Comparison of ENCODE assay signal across 9 cellular contexts in the genomic region with DNA sequence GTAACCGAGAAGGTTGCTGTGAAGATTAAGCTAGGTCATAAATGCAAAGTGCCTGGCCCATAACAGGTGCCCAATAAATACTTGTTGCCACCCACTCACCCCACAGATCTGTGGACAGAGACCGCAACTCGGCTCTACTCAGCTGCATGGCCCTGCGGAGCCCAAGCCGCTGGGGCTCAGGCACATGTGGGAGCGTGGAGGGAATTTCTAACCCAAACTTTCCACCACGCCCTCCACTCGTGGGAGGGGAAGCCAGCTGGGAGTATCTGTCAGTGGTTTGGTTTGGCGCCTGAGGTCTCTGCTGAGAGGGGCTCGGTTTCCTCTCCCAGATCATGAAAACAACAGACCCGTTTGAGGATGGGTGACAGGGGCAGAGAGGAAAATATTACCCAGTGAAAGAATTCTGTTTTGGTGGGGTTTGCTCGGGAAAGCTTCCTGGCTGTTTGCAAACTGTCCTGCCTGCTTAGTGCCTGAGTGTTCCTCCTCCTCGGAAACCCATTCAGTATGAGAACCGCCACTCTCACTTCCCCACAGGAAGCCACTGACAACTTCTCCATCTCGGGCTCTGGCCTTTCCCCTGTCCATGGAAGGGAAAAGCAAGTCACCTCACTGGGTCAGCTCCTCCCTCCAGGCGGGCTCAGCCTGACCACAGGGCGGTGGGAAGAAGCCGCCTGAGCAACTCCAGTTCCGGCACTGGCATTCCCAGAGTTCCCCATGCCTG.
A peak's percentile ranks its signal among the peaks of the same experiment; 100 is the strongest.
DNase-seq lines count a peak whose midpoint lies in the region; ATAC-seq, FAIRE-seq and TF ChIP-seq lines count a peak whose summit lies in the region.
"Had no signal": no experiment of that assay in that cellular context is flagged by ENCODE, and none has a peak within 500 bp of the region (broad histone marks: within the 10 kb centered on the region; RNA-seq: fewer than 3 reads in every experiment).

No MANE protein-coding gene starts in this region.

- SMC1A ChIA-PET in GM12878 (lab: Charles Lee; ENCODE audit: uncharacterized antibody, unreplicated experiment): interaction anchor here (0.7 to 18.5 kb wide), 22 partner anchors 8 to 133 kb away, joined by 3 to 323 read pairs (median 8); no protein-coding TSS in a partner anchor

- H3K27ac Mint-ChIP-seq in T-helper 1 cell treated with Interleukin-12 subunit alpha and Interleukin-12 subunit beta and Interleukin-4 antibody, amounts not matched to agents 30 μg/mL and 1 μg/mL, for 36 hours: peak overlapping the region; percentile 63
- H3K27ac Mint-ChIP-seq in natural killer cell: peak overlapping the region; percentile 88 to 98

- BruUV-seq in GM12878 (replicated peaks; lab: Mats Ljungman, UMichigan): no TSS peak

- H3K27ac ChIP-seq in GM12878 (ENCODE audit: control insufficient read depth, insufficient read depth) (peak overlapping the region; percentile 78), thymus (ENCODE audit: low read depth) (peak overlapping the region; percentile 57)

- H4K20me1 ChIP-seq in GM12878 (ENCODE audit: control insufficient read depth, insufficient read depth): peaks cover 16% of the 10 kb centered on the region

- H3K36me3 ChIP-seq in GM12878 (ENCODE audit: control insufficient read depth in 2 of 2, insufficient read depth in 2 of 2, low read length in 1 of 2) (peaks cover 24% of the 10 kb centered on the region in 2 experiments), thymus (ENCODE audit: control insufficient read depth, insufficient read depth) (no peaks in the 10 kb centered on the region)

- RAD21 ChIA-PET in GM12878 (lab: Charles Lee; ENCODE audit: unreplicated experiment): interaction anchor here (0.7 to 15.3 kb wide), 13 partner anchors 11 to 134 kb away, joined by 3 to 481 read pairs (median 6); a partner anchor contains a TSS

- DNase-seq in GM12878 (ENCODE audit: low read depth, low spot score): peak; percentile 85
- peak; percentile 51 for DNase-seq in natural killer cell
- no peak for DNase-seq in NCI-H2107 (lab: John Stamatoyannopoulos, UW)
- DNase-seq in NCI-H2227 treated with DMSO at 0.1 percent for 48 hours (lab: John Stamatoyannopoulos, UW): no peak

- WGBS in GM12878 (ENCODE audit: insufficient coverage, insufficient replicate concordance, low lambda C conversion rate, missing lambda C conversion rate): 5% methylated on average over 19 of the region's 19 CpGs
- WGBS in thymus: 11% methylated on average over 19 of the region's 19 CpGs

- peaks cover 55% of the 10 kb centered on the region for H3K4me1 Mint-ChIP-seq in T-helper 1 cell treated with Interleukin-12 subunit alpha and Interleukin-12 subunit beta and Interleukin-4 antibody, amounts not matched to agents 30 μg/mL and 1 μg/mL, for 36 hours (ENCODE audit: low read depth)
- H3K4me1 Mint-ChIP-seq in natural killer cell: peaks cover 97% of the 10 kb centered on the region in 2 donors

- TF ChIP-seq EP300 in GM12878 (IDR thresholded peaks at IDR 0.05; ENCODE audit: borderline replicate concordance in 1 of 2, control insufficient read depth in 1 of 2, low read depth in 2 of 2, low read length in 2 of 2): peak in 1 of 2 experiments; percentile 66; a peak in 3 of 4 replicates

- POLR2A ChIA-PET in GM12878 (lab: Charles Lee): interaction anchor here (0.6 to 14.0 kb wide), 8 partner anchors 11 to 248 kb away, joined by 3 to 233 read pairs (median 6); a partner anchor contains a TSS

- H3K9ac ChIP-seq in GM12878 (ENCODE audit: control insufficient read depth, insufficient read depth, low read length): peak overlapping the region; percentile 66

- in situ Hi-C loops in GM12878 (cut with MboI): loop anchor here (5.0 kb wide), 1 partner anchor 134 kb away; no protein-coding TSS in a partner anchor

- H3K4me1 ChIP-seq in GM12878 (ENCODE audit: control insufficient read depth, insufficient read depth, low read length) (peaks cover 38% of the 10 kb centered on the region), thymus (ENCODE audit: control insufficient read depth, insufficient read depth, low read length) (peaks cover 31% of the 10 kb centered on the region)

- no peak overlapping the region for H2AFZ ChIP-seq in GM12878 (ENCODE audit: control insufficient read depth, low read depth, low read length)

- peak; percentile 69 for FAIRE-seq in GM12878 (lab: Jason Lieb, UNC)

- H3K9me3 Mint-ChIP-seq in T-helper 1 cell treated with Interleukin-12 subunit alpha and Interleukin-12 subunit beta and Interleukin-4 antibody, amounts not matched to agents 30 μg/mL and 1 μg/mL, for 36 hours: no peaks in the 10 kb centered on the region
- H3K9me3 Mint-ChIP-seq in natural killer cell: no peaks in the 10 kb centered on the region

- TF ChIP-seq CTCF in GM12878 (IDR thresholded peaks at IDR 0.05 in 2 of 3, conservative IDR thresholded peaks at IDR 0.05 in 1 of 3; ENCODE audit: control insufficient read depth in 2 of 3, extremely low read depth in 1 of 3, insufficient read depth in 1 of 3, low read depth in 3 of 3, low read length in 3 of 3) (no peak), natural killer cell (IDR thresholded peaks at IDR 0.05) (no peak)

- peak; percentile 90 for ATAC-seq in GM18517 (IDR thresholded peaks at IDR 0.05; ENCODE audit: unreplicated experiment)
- peak; percentile 79 for ATAC-seq in HG02981 (IDR thresholded peaks at IDR 0.05; ENCODE audit: unreplicated experiment)
- ATAC-seq in GM12878: peak; percentile 75
- ATAC-seq in natural killer cell: peak; percentile 9 to 49 (median 35)
- ATAC-seq: Panc1 had no signal

- CTCF ChIA-PET in GM12878 (lab: Yijun Ruan, JAX): interaction anchor here (0.6 to 12.5 kb wide), 13 partner anchors 8 to 132 kb away, joined by 3 to 199 read pairs (median 7); a partner anchor contains a TSS

- TF ChIP-seq POLR2A in GM12878 (IDR thresholded peaks at IDR 0.05; ENCODE audit: low read depth, low read length): 0 out of 2 replicates have a peak, but pooled peaks have one; percentile 30

- peak overlapping the region; percentile 100 for H3K4me2 ChIP-seq in GM12878 (ENCODE audit: control insufficient read depth, insufficient read depth)

- peak overlapping the region; percentile 44 for H3K4me3 Mint-ChIP-seq in T-helper 1 cell treated with Interleukin-12 subunit alpha and Interleukin-12 subunit beta and Interleukin-4 antibody, amounts not matched to agents 30 μg/mL and 1 μg/mL, for 36 hours
- H3K4me3 Mint-ChIP-seq in natural killer cell: peak overlapping the region; percentile 91

- H3K4me3 ChIP-seq in GM12878: peak overlapping the region; percentile 61
- H3K4me3 ChIP-seq in thymus (ENCODE audit: low read length): peak overlapping the region; percentile 17

- peaks cover 78% of the 10 kb centered on the region for H3K79me2 ChIP-seq in GM12878 (ENCODE audit: control insufficient read depth, insufficient read depth, low read length)

- intact Hi-C loops in GM12878 (cut with micrococcal nuclease; ENCODE audit: unreplicated experiment) (loop anchor here (1.0 kb wide), 1 partner anchor 56 kb away; no protein-coding TSS in a partner anchor), natural killer cell (cut with micrococcal nuclease) (loop anchor here (2.0 to 5.0 kb wide), 2 partner anchors 15 to 844 kb away; no protein-coding TSS in a partner anchor)

- no peaks in the 10 kb centered on the region for H3K27me3 Mint-ChIP-seq in T-helper 1 cell treated with Interleukin-12 subunit alpha and Interleukin-12 subunit beta and Interleukin-4 antibody, amounts not matched to agents 30 μg/mL and 1 μg/mL, for 36 hours (ENCODE audit: low read depth)
- H3K27me3 Mint-ChIP-seq in natural killer cell (ENCODE audit: low read depth in 2 of 2): no peaks in the 10 kb centered on the region

- H3K36me3 Mint-ChIP-seq in T-helper 1 cell treated with Interleukin-12 subunit alpha and Interleukin-12 subunit beta and Interleukin-4 antibody, amounts not matched to agents 30 μg/mL and 1 μg/mL, for 36 hours (ENCODE audit: low read depth): peaks cover 20% of the 10 kb centered on the region
- H3K36me3 Mint-ChIP-seq in natural killer cell: peaks cover 14% of the 10 kb centered on the region

- TF ChIP-seq RAD21 in GM12878 (IDR thresholded peaks at IDR 0.05; ENCODE audit: insufficient read depth, low read depth, low read length): no peak; the same call in 1 of the 2 replicates

- no peaks in the 10 kb centered on the region for H3K9me3 ChIP-seq in GM12878 (replicated peaks; ENCODE audit: control insufficient read depth, insufficient read depth, low read length)
- no peaks in the 10 kb centered on the region for H3K9me3 ChIP-seq in thymus (ENCODE audit: control insufficient read depth)

- no peaks in the 10 kb centered on the region for H3K27me3 ChIP-seq in GM12878 (replicated peaks in 1 of 2; ENCODE audit: control insufficient read depth in 2 of 2, insufficient read depth in 2 of 2, low read length in 1 of 2)
- H3K27me3 ChIP-seq in thymus (ENCODE audit: control insufficient read depth, insufficient read depth): no peaks in the 10 kb centered on the region

TF ChIP-seq in GM12878, 131 proteins besides CTCF, POLR2A, EP300 and RAD21 (continues in another document):
- no peak; the same call in 1 of the 2 replicates for TF ChIP-seq JUNB (IDR thresholded peaks at IDR 0.05)
- TF ChIP-seq, protein P1, sequence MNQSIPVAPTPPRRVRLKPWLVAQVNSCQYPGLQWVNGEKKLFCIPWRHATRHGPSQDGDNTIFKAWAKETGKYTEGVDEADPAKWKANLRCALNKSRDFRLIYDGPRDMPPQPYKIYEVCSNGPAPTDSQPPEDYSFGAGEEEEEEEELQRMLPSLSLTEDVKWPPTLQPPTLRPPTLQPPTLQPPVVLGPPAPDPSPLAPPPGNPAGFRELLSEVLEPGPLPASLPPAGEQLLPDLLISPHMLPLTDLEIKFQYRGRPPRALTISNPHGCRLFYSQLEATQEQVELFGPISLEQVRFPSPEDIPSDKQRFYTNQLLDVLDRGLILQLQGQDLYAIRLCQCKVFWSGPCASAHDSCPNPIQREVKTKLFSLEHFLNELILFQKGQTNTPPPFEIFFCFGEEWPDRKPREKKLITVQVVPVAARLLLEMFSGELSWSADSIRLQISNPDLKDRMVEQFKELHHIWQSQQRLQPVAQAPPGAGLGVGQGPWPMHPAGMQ (IDR thresholded peaks at IDR 0.05; ENCODE audit: borderline replicate concordance): 0 out of 2 replicates have a peak, but pooled peaks have one; percentile 44
- no peak for TF ChIP-seq CREB1 (IDR thresholded peaks at IDR 0.05; ENCODE audit: low read depth)
- TF ChIP-seq MEF2B (IDR thresholded peaks at IDR 0.05; ENCODE audit: partially characterized antibody, poor library complexity, severe bottlenecking): peak; percentile 90
- no peak for TF ChIP-seq ZNF622 (IDR thresholded peaks at IDR 0.05)
- no peak for TF ChIP-seq HDAC6 (IDR thresholded peaks at IDR 0.05; ENCODE audit: unreplicated experiment)
- no peak for TF ChIP-seq CHD1 (IDR thresholded peaks at IDR 0.05; ENCODE audit: low read depth, low read length)
- TF ChIP-seq, protein P2, sequence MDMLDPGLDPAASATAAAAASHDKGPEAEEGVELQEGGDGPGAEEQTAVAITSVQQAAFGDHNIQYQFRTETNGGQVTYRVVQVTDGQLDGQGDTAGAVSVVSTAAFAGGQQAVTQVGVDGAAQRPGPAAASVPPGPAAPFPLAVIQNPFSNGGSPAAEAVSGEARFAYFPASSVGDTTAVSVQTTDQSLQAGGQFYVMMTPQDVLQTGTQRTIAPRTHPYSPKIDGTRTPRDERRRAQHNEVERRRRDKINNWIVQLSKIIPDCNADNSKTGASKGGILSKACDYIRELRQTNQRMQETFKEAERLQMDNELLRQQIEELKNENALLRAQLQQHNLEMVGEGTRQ (IDR thresholded peaks at IDR 0.05; ENCODE audit: borderline replicate concordance, low read depth, low read length): no peak

Comparison
In these comparisons a context has a peak if more than half of its experiments do, and no peak if none do; other contexts are left out.
1. ATAC-seq: peak in every context shown above with its lines; median percentile 90 in GM18517; 79 in HG02981; 75 in GM12878; 35 in natural killer cell.
2. DNase-seq: peak in GM12878 (single experiment) and natural killer cell (single experiment); none in NCI-H2107 (single experiment) and NCI-H2227 treated with DMSO at 0.1 percent for 48 hours (single experiment).